ENCODE assay signal across 14 cellular contexts in the genomic region with DNA sequence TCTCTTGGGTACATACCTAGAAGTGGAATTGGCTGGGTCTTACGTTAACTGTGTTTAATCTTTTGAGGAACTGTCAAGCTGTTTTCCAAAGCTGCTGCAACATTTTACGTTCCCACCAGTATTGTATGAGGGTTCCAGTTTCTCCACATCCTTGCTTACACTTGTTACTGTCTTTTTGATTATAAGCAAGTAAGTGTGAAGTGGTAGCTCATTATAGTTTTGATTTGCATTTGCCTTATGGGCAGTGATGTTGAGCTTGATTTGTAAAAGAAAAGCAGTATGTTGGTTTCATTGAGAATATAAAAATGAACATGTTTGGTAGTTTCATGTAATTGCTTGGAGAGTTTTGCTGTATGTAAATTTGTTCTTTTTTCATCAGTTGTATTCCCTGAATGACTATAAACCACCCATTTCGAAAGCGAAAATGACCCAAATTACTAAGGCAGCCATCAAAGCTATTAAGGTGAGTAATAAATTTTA. TPM values are rescaled to one million over a fixed set of nuclear protein-coding genes. Genes with fewer than 3 reads are reported as not detected.
DNase-seq lines count a peak whose midpoint lies in the region; ATAC-seq and TF ChIP-seq lines count a peak whose summit lies in the region.
"Had no signal": no experiment of that assay in that cellular context is flagged by ENCODE, and none has a peak within 500 bp of the region (broad histone marks: within the 10 kb centered on the region; RNA-seq: fewer than 3 reads in every experiment).

No MANE protein-coding gene starts in this region.

- CTCF ChIA-PET in CD4-positive, alpha-beta T cell (lab: Charles Lee), result interaction anchor here (1.3 kb wide), 1 partner anchor 98 kb away, joined by 3 read pairs; no protein-coding TSS in a partner anchor

- peak overlapping the region; percentile 60 for H3K27ac Mint-ChIP-seq in CD4-positive, alpha-beta T cell

- H3K9me3 ChIP-seq in CD4-positive, alpha-beta T cell (ENCODE audit: control insufficient read depth, low read length), result no peaks in the 10 kb centered on the region
- H3K9me3 ChIP-seq: gastroesophageal sphincter, mucosa of descending colon, thoracic aorta had no signal

- no peaks in the 10 kb centered on the region for H3K27me3 Mint-ChIP-seq in CD4-positive, alpha-beta T cell

- DNase-seq in CD4-positive, alpha-beta T cell, result no peak
- DNase-seq in NCI-H1417 (lab: John Stamatoyannopoulos, UW) (no peak), mucosa of gallbladder (ENCODE audit: low spot score) (no peak), SKM-1 (lab: John Stamatoyannopoulos, UW; ENCODE audit: unreplicated experiment) (no peak), GOT3 (lab: John Stamatoyannopoulos, UW) (no peak)
- DNase-seq: activated CD4-positive, alpha-beta T cell treated with anti-CD3 and anti-CD28 coated beads, Interleukin-2, amount 50 U/mL, for 1 hour; CD8-positive, alpha-beta T cell; mucosa of descending colon had no signal

- no peak for ATAC-seq in CD4-positive, alpha-beta T cell (ENCODE audit: poor library complexity)
- ATAC-seq in GM18867 (IDR thresholded peaks at IDR 0.05; ENCODE audit: unreplicated experiment) (peak; percentile 91), GM21786 (IDR thresholded peaks at IDR 0.05; ENCODE audit: unreplicated experiment) (peak; percentile 97), HG03378 (IDR thresholded peaks at IDR 0.05; ENCODE audit: unreplicated experiment) (peak; percentile 96)
- ATAC-seq: CD8-positive, alpha-beta T cell; gastroesophageal sphincter; mucosa of descending colon had no signal

- no peak overlapping the region for H3K4me3 Mint-ChIP-seq in CD4-positive, alpha-beta T cell
- H3K4me3 Mint-ChIP-seq: CD8-positive, alpha-beta T cell had no signal

- intact Hi-C loops in CD4-positive, alpha-beta T cell (cut with DNase I, micrococcal nuclease), result no loop called here

- peaks cover 76% of the 10 kb centered on the region for H3K36me3 Mint-ChIP-seq in CD4-positive, alpha-beta T cell (ENCODE audit: low read depth)

- no peaks in the 10 kb centered on the region for H3K9me3 Mint-ChIP-seq in CD4-positive, alpha-beta T cell
- H3K9me3 Mint-ChIP-seq: CD8-positive, alpha-beta T cell had no signal

- no peaks in the 10 kb centered on the region for H3K27me3 ChIP-seq in CD4-positive, alpha-beta T cell (ENCODE audit: control insufficient read depth, insufficient read depth, low read length)
- H3K27me3 ChIP-seq: cardiac muscle cell, gastroesophageal sphincter had no signal

- H3K27ac ChIP-seq in CD4-positive, alpha-beta T cell (ENCODE audit: low read depth, low read length), result no peak overlapping the region
- H3K27ac ChIP-seq: cardiac muscle cell, gastroesophageal sphincter, thoracic aorta had no signal

- TF ChIP-seq CTCF in CD4-positive, alpha-beta T cell (IDR thresholded peaks at IDR 0.05), result no peak

- peaks cover 75% of the 10 kb centered on the region for H3K4me1 Mint-ChIP-seq in CD4-positive, alpha-beta T cell (ENCODE audit: low read depth)

- POLR2A ChIA-PET in CD4-positive, alpha-beta T cell (lab: Charles Lee), result no interaction called here

RNA-seq across cellular contexts. Expression of gene SCAF8, which starts 40.4 kb away (rescaled TPM):
- 10 to 100 TPM; 82.6 to 83.8 TPM for total RNA-seq in CD4-positive, alpha-beta T cell
- 37.4 TPM for total RNA-seq in mucosa of gallbladder
